Comparison of ENCODE assay signal across 11 cellular contexts in the genomic region with DNA sequence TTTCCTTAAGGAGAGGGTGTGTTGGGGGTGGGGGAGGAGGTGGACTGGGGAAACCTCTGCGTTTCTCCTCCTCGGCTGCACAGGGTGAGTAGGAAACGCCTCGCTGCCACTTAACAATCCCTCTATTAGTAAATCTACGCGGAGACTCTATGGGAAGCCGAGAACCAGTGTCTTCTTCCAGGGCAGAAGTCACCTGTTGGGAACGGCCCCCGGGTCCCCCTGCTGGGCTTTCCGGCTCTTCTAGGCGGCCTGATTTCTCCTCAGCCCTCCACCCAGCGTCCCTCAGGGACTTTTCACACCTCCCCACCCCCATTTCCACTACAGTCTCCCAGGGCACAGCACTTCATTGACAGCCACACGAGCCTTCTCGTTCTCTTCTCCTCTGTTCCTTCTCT. TPM values are rescaled to one million over a fixed set of nuclear protein-coding genes. Genes with fewer than 3 reads are reported as not detected.
A peak's percentile ranks its signal among the peaks of the same experiment; 100 is the strongest.
DNase-seq lines count a peak whose midpoint lies in the region; ATAC-seq, FAIRE-seq and TF ChIP-seq lines count a peak whose summit lies in the region.
"Had no signal": no experiment of that assay in that cellular context is flagged by ENCODE, and none has a peak within 500 bp of the region (broad histone marks: within the 10 kb centered on the region; RNA-seq: fewer than 3 reads in every experiment).

No MANE protein-coding gene starts in this region.

- intact Hi-C loops in OCI-LY7 (cut with micrococcal nuclease; ENCODE audit: unreplicated experiment) (no loop called here), left cardiac atrium (cut with DNase I) (no loop called here)

- no TSS peak for BruUV-seq in OCI-LY7 (replicated peaks; lab: Mats Ljungman, UMichigan)

- H2AFZ ChIP-seq in OCI-LY7 (ENCODE audit: low read length) (no peak overlapping the region), keratinocyte (ENCODE audit: control insufficient read depth, low read length) (no peak overlapping the region)

- DNase-seq in AG10803 (ENCODE audit: low read depth) (no peak), GM13977 (ENCODE audit: low spot score) (peak; percentile 14), OCI-LY7 (ENCODE audit: low spot score) (no peak), keratinocyte (ENCODE audit: low read depth, low spot score) (no peak), left cardiac atrium (no peak), amniotic stem cell (lab: John Stamatoyannopoulos, UW) (no peak), NCI-H1092 treated with DMSO at 0.1 percent for 48 hours (lab: John Stamatoyannopoulos, UW) (no peak), foreskin melanocyte (no peak)
- DNase-seq: DND-41, SIG-M5 had no signal

- POLR2A ChIA-PET in OCI-LY7 (lab: Charles Lee): no interaction called here

- CTCF ChIA-PET in OCI-LY7 (lab: Charles Lee; ENCODE audit: unreplicated experiment): no interaction called here

- peaks cover 7% of the 10 kb centered on the region for H3K4me1 ChIP-seq in OCI-LY7 (ENCODE audit: insufficient read depth, low read length, poor library complexity, severe bottlenecking)
- H3K4me1 ChIP-seq in keratinocyte (ENCODE audit: control insufficient read depth, extremely low read depth, insufficient read depth, low read length): peaks cover 16% of the 10 kb centered on the region

- peak overlapping the region; percentile 30 for H3K4me3 ChIP-seq in AG10803 (ENCODE audit: low read length)
- H3K4me3 ChIP-seq in OCI-LY7 (ENCODE audit: low read depth, low read length, poor library complexity, severe bottlenecking): peak overlapping the region; percentile 15
- no peak overlapping the region for H3K4me3 ChIP-seq in keratinocyte (ENCODE audit: control insufficient read depth in 2 of 3, extremely low read depth in 1 of 3, insufficient read depth in 2 of 3, low read depth in 1 of 3, low read length in 3 of 3)

- no peaks in the 10 kb centered on the region for H4K20me1 ChIP-seq in OCI-LY7 (ENCODE audit: insufficient read depth, low read length)
- H4K20me1 ChIP-seq in keratinocyte (ENCODE audit: control insufficient read depth, extremely low read depth, insufficient read depth, low read length): peaks cover 3% of the 10 kb centered on the region

- TF ChIP-seq CTCF in AG10803 (conservative IDR thresholded peaks at IDR 0.05; ENCODE audit: low read length) (0 out of 2 replicates have a peak, but pooled peaks have one; percentile 5), GM13977 (IDR thresholded peaks at IDR 0.05; ENCODE audit: extremely low read depth, insufficient read depth, missing control alignments) (no peak), OCI-LY7 (conservative IDR thresholded peaks at IDR 0.05; ENCODE audit: low read length) (0 out of 2 replicates have a peak, but pooled peaks have one; percentile 17), keratinocyte (optimal IDR thresholded peaks at IDR 0.05 in 1 of 3, IDR thresholded peaks at IDR 0.05 in 1 of 3, conservative IDR thresholded peaks at IDR 0.05 in 1 of 3; ENCODE audit: extremely low read depth in 1 of 3, insufficient read depth in 2 of 3, low read length in 3 of 3) (no peak)

- peaks cover 97% of the 10 kb centered on the region for H3K27me3 ChIP-seq in keratinocyte (ENCODE audit: control insufficient read depth, extremely low read depth, insufficient read depth, low read length)

- H3K4me2 ChIP-seq in OCI-LY7 (ENCODE audit: low read length): peak overlapping the region; percentile 49; the same call in 1 of the 2 replicates
- peak overlapping the region; percentile 67 for H3K4me2 ChIP-seq in keratinocyte (ENCODE audit: control insufficient read depth, extremely low read depth, insufficient read depth, low read depth, low read length)

- in situ Hi-C loops in GM13977 (cut with MboI; ENCODE audit: low pct_unique_long_range_greater_than_20kb, low sequenced_read_pairs, unreplicated experiment): loop anchor here (25.0 kb wide), 1 partner anchor 1755 kb away; a partner anchor contains a TSS

- no peak overlapping the region for H3K9ac ChIP-seq in keratinocyte (ENCODE audit: control insufficient read depth, extremely low read depth, insufficient read depth, low read length)

- H3K36me3 ChIP-seq in OCI-LY7 (ENCODE audit: insufficient read depth, low read length): no peaks in the 10 kb centered on the region
- no peaks in the 10 kb centered on the region for H3K36me3 ChIP-seq in keratinocyte (ENCODE audit: control insufficient read depth in 2 of 2, extremely low read depth in 1 of 2, insufficient read depth in 2 of 2, low read length in 2 of 2)

- H3K9me1 ChIP-seq in keratinocyte (ENCODE audit: control insufficient read depth, extremely low read depth, insufficient read depth, low read length): no peaks in the 10 kb centered on the region

- H3K79me2 ChIP-seq in OCI-LY7 (ENCODE audit: insufficient read depth, low read depth, low read length) (no peaks in the 10 kb centered on the region), keratinocyte (ENCODE audit: control insufficient read depth, insufficient read depth, low read length) (no peaks in the 10 kb centered on the region)

- H3K27ac ChIP-seq in OCI-LY7 (ENCODE audit: low read depth, low read length, poor library complexity, severe bottlenecking) (no peak overlapping the region), keratinocyte (ENCODE audit: control insufficient read depth, insufficient read depth, low read length) (no peak overlapping the region)

- no peak for FAIRE-seq in keratinocyte (lab: Jason Lieb, UNC)

- dilution Hi-C loops in keratinocyte (cut with MboI; ENCODE audit: extremely low pct_ligation_motif_present, low sequenced_read_pairs): no loop called here

- H3K9me3 ChIP-seq in OCI-LY7 (ENCODE audit: low read length) (no peaks in the 10 kb centered on the region), keratinocyte (ENCODE audit: control insufficient read depth, low read depth, low read length) (no peaks in the 10 kb centered on the region)

- no peak for ATAC-seq in left cardiac atrium

- no peaks in the 10 kb centered on the region for H3K9me2 ChIP-seq in OCI-LY7 (ENCODE audit: insufficient read depth, low read length)

RNA-seq across cellular contexts. Expression of a gene that starts 2.1 kb away (rescaled TPM):
- total RNA-seq in OCI-LY7 (2014; rRNA removed; shearing (Covaris generic)): not detected in 2 replicates
- total RNA-seq in OCI-LY7 (2022): not detected in 2 replicates
- not detected in 3 replicates for polyA plus RNA-seq in keratinocyte
- not detected for polyA plus RNA-seq in keratinocyte (2011; ENCODE audit: low read depth)
- not detected in 2 replicates for polyA plus RNA-seq in keratinocyte (2011; cell fraction: cytosol; rRNA removed)
- polyA plus RNA-seq in keratinocyte (2011; cell fraction: nucleus; rRNA removed): not detected in 2 replicates
- not detected in 2 replicates for polyA plus RNA-seq in keratinocyte (2012; ENCODE audit: low replicate concordance)
- not detected in 3 replicates for polyA minus RNA-seq in keratinocyte
- not detected for polyA minus RNA-seq in keratinocyte (2011; cell fraction: cytosol; rRNA and poly(A)+ RNA removed)
- polyA minus RNA-seq in keratinocyte (2011; cell fraction: nucleus; rRNA and poly(A)+ RNA removed): not detected in 2 replicates
- not detected for total RNA-seq in left cardiac atrium
- total RNA-seq: pulmonary artery endothelial cell had no signal

Comparison
In these comparisons a context has a peak if more than half of its experiments do, and no peak if none do; other contexts are left out.
1. H3K4me3 ChIP-seq: peak in AG10803 (single experiment) and OCI-LY7 (single experiment); none in keratinocyte (0 of 3).
2. CTCF ChIP-seq: peak in AG10803 (single experiment) and OCI-LY7 (single experiment); none in GM13977 (single experiment) and keratinocyte (0 of 3).